16 cellular contexts compared by ENCODE assay signal in genomic region chr22:42324991-42325710, GRCh38. TPM values are rescaled to one million over a fixed set of nuclear protein-coding genes. Genes with fewer than 3 reads are reported as not detected.
A peak's percentile ranks its signal among the peaks of the same experiment; 100 is the strongest.
DNase-seq lines count a peak whose midpoint lies in the region; ATAC-seq lines count a peak whose summit lies in the region.
"Had no signal": no experiment of that assay in that cellular context is flagged by ENCODE, and none has a peak within 500 bp of the region (broad histone marks: within the 10 kb centered on the region; RNA-seq: fewer than 3 reads in every experiment).

No MANE protein-coding gene starts in this region.

- no peaks in the 10 kb centered on the region for H3K27me3 Mint-ChIP-seq in CD4-positive, alpha-beta memory T cell
- H3K27me3 Mint-ChIP-seq: stimulated activated naive CD8-positive, alpha-beta T cell treated with anti-CD3 and anti-CD28 coated beads, Interleukin-15, Interleukin-2, amounts not matched to agents 100 ng/mL and 50 ng/mL, for 24 hours had no signal

- POLR2A ChIA-PET in CD4-positive, alpha-beta memory T cell (lab: Charles Lee; ENCODE audit: partially characterized antibody): interaction anchor here (0.6 to 1.0 kb wide), 3 partner anchors 11 to 1302 kb away, joined by 3 to 4 read pairs (median 3); no protein-coding TSS in a partner anchor

- no peaks in the 10 kb centered on the region for H3K9me3 ChIP-seq in CD4-positive, alpha-beta memory T cell (ENCODE audit: control insufficient read depth in 1 of 2, low read length in 2 of 2)
- H3K9me3 ChIP-seq: MG63, prostate gland had no signal

- DNase-seq in DMS53 (lab: John Stamatoyannopoulos, UW): peak; percentile 42
- no peak for DNase-seq in DMS53 treated with DMSO at 0.1 percent for 48 hours (lab: John Stamatoyannopoulos, UW; ENCODE audit: unreplicated experiment)
- DNase-seq in CD4-positive, alpha-beta memory T cell: no peak
- peak; percentile 93 for DNase-seq in NCI-H345 (lab: John Stamatoyannopoulos, UW)
- DNase-seq: 8988T; DMS153; mesenchymal stem cell; MG63; stimulated activated CD4-positive, alpha-beta T cell treated with anti-CD3 and anti-CD28 coated beads, Interleukin-2, amount 100 ng/mL, for 24 hours; T-helper 2 cell had no signal

- no peak overlapping the region for H3K27ac ChIP-seq in CD4-positive, alpha-beta memory T cell (ENCODE audit: low read depth, low read length)
- H3K27ac ChIP-seq: prostate gland had no signal

- ATAC-seq in esophagus mucosa (peak; percentile 28), GM18861 (IDR thresholded peaks at IDR 0.05; ENCODE audit: unreplicated experiment) (no peak), GM18858 (IDR thresholded peaks at IDR 0.05; ENCODE audit: unreplicated experiment) (no peak), HG03280 (IDR thresholded peaks at IDR 0.05; ENCODE audit: unreplicated experiment) (no peak)

- no peak overlapping the region for H3K4me3 ChIP-seq in CD4-positive, alpha-beta memory T cell (ENCODE audit: low read length in 2 of 2)
- H3K4me3 ChIP-seq: MG63, prostate gland had no signal

- peaks cover 44% of the 10 kb centered on the region for H3K4me1 ChIP-seq in CD4-positive, alpha-beta memory T cell (ENCODE audit: insufficient read depth, low read length)
- H3K4me1 ChIP-seq: prostate gland had no signal

- H3K4me1 Mint-ChIP-seq in CD4-positive, alpha-beta memory T cell: peaks cover 29 to 65% (median 51%) of the 10 kb centered on the region in 4 donors

- intact Hi-C loops in CD4-positive, alpha-beta memory T cell (cut with micrococcal nuclease): no loop called here

- H3K27me3 ChIP-seq in CD4-positive, alpha-beta memory T cell (ENCODE audit: insufficient read depth, low read length): no peaks in the 10 kb centered on the region
- H3K27me3 ChIP-seq: MG63 had no signal

- H3K4me3 Mint-ChIP-seq in CD4-positive, alpha-beta memory T cell: peak overlapping the region; percentile 9 to 67 (median 52)
- H3K4me3 Mint-ChIP-seq: stimulated activated naive CD8-positive, alpha-beta T cell treated with anti-CD3 and anti-CD28 coated beads, Interleukin-15, Interleukin-2, amounts not matched to agents 100 ng/mL and 50 ng/mL, for 24 hours had no signal

- no peaks in the 10 kb centered on the region for H3K36me3 Mint-ChIP-seq in CD4-positive, alpha-beta memory T cell

- H3K36me3 ChIP-seq in CD4-positive, alpha-beta memory T cell (ENCODE audit: insufficient read depth, low read length): no peaks in the 10 kb centered on the region
- H3K36me3 ChIP-seq: MG63, prostate gland had no signal

- H3K9me3 Mint-ChIP-seq in CD4-positive, alpha-beta memory T cell: peaks cover 0 to 2% (median 0%) of the 10 kb centered on the region in 8 donors
- H3K9me3 Mint-ChIP-seq: stimulated activated naive CD8-positive, alpha-beta T cell treated with anti-CD3 and anti-CD28 coated beads, Interleukin-15, Interleukin-2, amounts not matched to agents 100 ng/mL and 50 ng/mL, for 24 hours had no signal

- peak overlapping the region in 6 of 7 donors; percentile 0 to 76 (median 52) for H3K27ac Mint-ChIP-seq in CD4-positive, alpha-beta memory T cell

- CTCF ChIA-PET in CD4-positive, alpha-beta memory T cell (lab: Charles Lee; ENCODE audit: partially characterized antibody): no interaction called here

RNA-seq across cellular contexts. Expression of gene TCF20, which starts 54.7 kb away (rescaled TPM):
- 10 to 100 TPM; 88.7 to 93.4 TPM for total RNA-seq in CD4-positive, alpha-beta memory T cell
- 1 to 10 TPM in 1 of 2 donors, under 1 TPM in 1; 0.72 to 4.8 TPM for polyA plus RNA-seq in CD4-positive, alpha-beta memory T cell
- total RNA-seq in esophagus mucosa: 40.7 TPM

Comparison
In these comparisons a context has a peak if more than half of its experiments do, and no peak if none do; other contexts are left out.
1. DNase-seq: peak in DMS53 (single experiment) and NCI-H345 (single experiment); none in DMS53 treated with DMSO at 0.1 percent for 48 hours (single experiment) and CD4-positive, alpha-beta memory T cell (0 of 5).